Comparison of ENCODE assay signal across 35 cellular contexts in genomic region chr19:50535672-50536071, GRCh38. TPM values are rescaled to one million over a fixed set of nuclear protein-coding genes. Genes with fewer than 3 reads are reported as not detected.
"Had no signal": no experiment of that assay in that cellular context is flagged by ENCODE, and none has a peak within 500 bp of the region (broad histone marks: within the 10 kb centered on the region; RNA-seq: fewer than 3 reads in every experiment).

No MANE protein-coding gene starts in this region.

- H3K4me2 ChIP-seq: hepatocyte had no signal

- H3K27ac ChIP-seq: epithelial cell of prostate, gastroesophageal sphincter, heart left ventricle, hepatocyte, left lung, prostate gland, right atrium auricular region, sigmoid colon, stomach, testis, tibial artery, upper lobe of left lung had no signal

- H3K4me3 ChIP-seq: gastroesophageal sphincter, heart left ventricle, hepatocyte, left lung, mucosa of descending colon, prostate gland, right atrium auricular region, sigmoid colon, stomach, testis, tibial artery, upper lobe of left lung had no signal

- DNase-seq: cortex of kidney; effector CD4-positive, alpha-beta T cell; foreskin fibroblast; heart left ventricle; left cardiac atrium; left lung; mesenchymal stem cell; mucosa of descending colon; naive B cell; sigmoid colon; stimulated activated CD4-positive, alpha-beta T cell treated with anti-CD3 and anti-CD28 coated beads, Interleukin-2, amount 100 ng/mL, for 24 hours; stimulated activated CD4-positive, alpha-beta T cell treated with anti-CD3 and anti-CD28 coated beads, Interleukin-4, amount 100 ng/mL, for 24 hours; stimulated activated naive CD4-positive, alpha-beta T cell treated with Interleukin-2 at 50 U/mL for 16 hours; stomach; testis; tibial artery; upper lobe of left lung had no signal

- ATAC-seq: esophagus mucosa; gastroesophageal sphincter; heart left ventricle; left cardiac atrium; left lung; mucosa of descending colon; natural killer cell treated with Interleukin-12 subunit alpha and Interleukin-12 subunit beta and Interleukin-15 and Interleukin-18, amount 100 ng/mL, for 72 hours; stimulated activated effector memory CD8-positive, alpha-beta T cell treated with anti-CD3 and anti-CD28 coated beads, Interleukin-12 subunit alpha, Interleukin-12 subunit beta, amount 100 ng/mL, for 72 hours had no signal

- H3K4me1 Mint-ChIP-seq: mesothelial cell of epicardium; naive B cell; stimulated activated effector memory CD8-positive, alpha-beta T cell treated with anti-CD3 and anti-CD28 coated beads, Interleukin-12 subunit alpha, Interleukin-12 subunit beta, amount 100 ng/mL, for 72 hours had no signal

- H3K4me3 Mint-ChIP-seq: mesothelial cell of epicardium; naive B cell; natural killer cell treated with Interleukin-12 subunit alpha and Interleukin-12 subunit beta and Interleukin-15 and Interleukin-18, amount 100 ng/mL, for 72 hours; neural crest cell; stimulated activated effector memory CD8-positive, alpha-beta T cell treated with anti-CD3 and anti-CD28 coated beads, Interleukin-12 subunit alpha, Interleukin-12 subunit beta, amount 100 ng/mL, for 72 hours had no signal

- H2AFZ ChIP-seq: hepatocyte had no signal

- H3K9me3 ChIP-seq: prostate gland, testis had no signal

- H3K27me3 ChIP-seq: hepatocyte, right atrium auricular region, testis, upper lobe of left lung had no signal

- H3K36me3 Mint-ChIP-seq: stimulated activated effector memory CD8-positive, alpha-beta T cell treated with anti-CD3 and anti-CD28 coated beads, Interleukin-12 subunit alpha, Interleukin-12 subunit beta, amount 100 ng/mL, for 72 hours had no signal

- H3K36me3 ChIP-seq: gastroesophageal sphincter, heart left ventricle, left lung, prostate gland, right atrium auricular region, sigmoid colon, tibial artery, upper lobe of left lung had no signal

- H3K27ac Mint-ChIP-seq: mesothelial cell of epicardium; naive B cell; natural killer cell treated with Interleukin-12 subunit alpha and Interleukin-12 subunit beta and Interleukin-15 and Interleukin-18, amount 100 ng/mL, for 72 hours; stimulated activated effector memory CD8-positive, alpha-beta T cell treated with anti-CD3 and anti-CD28 coated beads, Interleukin-12 subunit alpha, Interleukin-12 subunit beta, amount 100 ng/mL, for 72 hours had no signal

- H3K4me1 ChIP-seq: gastroesophageal sphincter, left lung, prostate gland, sigmoid colon, stomach, testis, upper lobe of left lung had no signal

- H3K79me2 ChIP-seq: hepatocyte had no signal

RNA-seq across cellular contexts. Expression of gene ASPDH, which starts 22.0 kb away (rescaled TPM):
- total RNA-seq: chondrocyte; dermis microvascular lymphatic vessel endothelial cell; esophagus mucosa; gastroesophageal sphincter; heart left ventricle; kidney epithelial cell; left cardiac atrium; left lung; lower leg skin; lung microvascular endothelial cell; mesothelial cell of epicardium; mucosa of descending colon; natural killer cell treated with Interleukin-12 subunit alpha and Interleukin-12 subunit beta and Interleukin-15 and Interleukin-18, amount 100 ng/mL, for 72 hours; osteoblast; prostate gland; right atrium auricular region; sigmoid colon; skeletal muscle tissue; stomach; subcutaneous adipose tissue; testis; upper lobe of left lung had no signal
- polyA plus RNA-seq: heart left ventricle, sigmoid colon, stomach had no signal

RNA-seq across cellular contexts. Expression of gene LRRC4B, which starts 32.6 kb away (rescaled TPM):
- total RNA-seq: dermis microvascular lymphatic vessel endothelial cell; lung microvascular endothelial cell; natural killer cell treated with Interleukin-12 subunit alpha and Interleukin-12 subunit beta and Interleukin-15 and Interleukin-18, amount 100 ng/mL, for 72 hours; osteoblast had no signal

RNA-seq across cellular contexts. Expression of gene GARIN5A, which starts 59.0 kb away (rescaled TPM):
- total RNA-seq: subcutaneous adipose tissue had no signal
